26 cellular contexts compared by ENCODE assay signal in genomic region chr6:42335896-42336295, GRCh38.
DNase-seq lines count a peak whose midpoint lies in the region; ATAC-seq and TF ChIP-seq lines count a peak whose summit lies in the region.
"Had no signal": no experiment of that assay in that cellular context is flagged by ENCODE, and none has a peak within 500 bp of the region (broad histone marks: within the 10 kb centered on the region; RNA-seq: fewer than 3 reads in every experiment).

No MANE protein-coding gene starts in this region.

- H4K91ac ChIP-seq in IMR-90 (ENCODE audit: insufficient read depth, low read depth, low read length), result no peak overlapping the region; the same call in 1 of the 2 replicates

- in situ Hi-C loops in IMR-90 (cut with MboI; ENCODE audit: low sequenced_read_pairs), result no loop called here

- BruUV-seq in IMR-90 (replicated peaks; lab: Mats Ljungman, UMichigan), result no TSS peak

- peak overlapping the region; percentile 72 for H3K27ac Mint-ChIP-seq in activated CD4-positive, alpha-beta T cell treated with anti-CD3 and anti-CD28 coated beads, Interleukin-2, amount 10 ng/mL, durations not matched to agents 24 days and 14 days
- H3K27ac Mint-ChIP-seq in stimulated activated effector memory CD8-positive, alpha-beta T cell treated with anti-CD3 and anti-CD28 coated beads, Interleukin-12 subunit alpha, Interleukin-12 subunit beta, amount 100 ng/mL, for 72 hours, result peak overlapping the region; percentile 41

- POLR2A ChIA-PET in IMR-90 (lab: Charles Lee; ENCODE audit: unreplicated experiment), result interaction anchor here (0.6 kb wide), 1 partner anchor 397 kb away, joined by 4 read pairs; no protein-coding TSS in a partner anchor

- no peak overlapping the region; the same call in 1 of the 2 replicates for H2BK20ac ChIP-seq in IMR-90 (ENCODE audit: low read depth, low read length)

- peak overlapping the region; percentile 37; the same call in 2 of the 3 replicates for H2BK15ac ChIP-seq in IMR-90 (ENCODE audit: low read depth, low read length)

- CTCF ChIA-PET in IMR-90 (lab: Yijun Ruan, JAX), result no interaction called here

- no peak for TF ChIP-seq CTCF in IMR-90 (conservative IDR thresholded peaks at IDR 0.05; ENCODE audit: low read depth, low read length)

- peaks cover 42% of the 10 kb centered on the region for H3K9me1 ChIP-seq in IMR-90 (ENCODE audit: insufficient read depth, low read length)

- no peak overlapping the region for H3K4me3 Mint-ChIP-seq in activated CD4-positive, alpha-beta T cell treated with anti-CD3 and anti-CD28 coated beads, Interleukin-2, amount 10 ng/mL, durations not matched to agents 24 days and 14 days
- no peak overlapping the region for H3K4me3 Mint-ChIP-seq in stimulated activated effector memory CD8-positive, alpha-beta T cell treated with anti-CD3 and anti-CD28 coated beads, Interleukin-12 subunit alpha, Interleukin-12 subunit beta, amount 100 ng/mL, for 72 hours

- no peak overlapping the region for H4K5ac ChIP-seq in IMR-90 (ENCODE audit: low read depth, low read length)

- H3K18ac ChIP-seq in IMR-90 (ENCODE audit: low read depth, low read length), result no peak overlapping the region

- no peak overlapping the region for H2AK9ac ChIP-seq in IMR-90 (replicated peaks; ENCODE audit: low read depth, low read length, poor library complexity)

- H3K9me3 Mint-ChIP-seq in activated CD4-positive, alpha-beta T cell treated with anti-CD3 and anti-CD28 coated beads, Interleukin-2, amount 10 ng/mL, durations not matched to agents 24 days and 14 days, result no peaks in the 10 kb centered on the region
- no peaks in the 10 kb centered on the region for H3K9me3 Mint-ChIP-seq in stimulated activated effector memory CD8-positive, alpha-beta T cell treated with anti-CD3 and anti-CD28 coated beads, Interleukin-12 subunit alpha, Interleukin-12 subunit beta, amount 100 ng/mL, for 72 hours

- no peak for DNase-seq in activated CD4-positive, alpha-beta T cell treated with anti-CD3 and anti-CD28 coated beads, Interleukin-2, amount 10 ng/mL, durations not matched to agents 24 days and 14 days
- no peak for DNase-seq in activated CD4-positive, alpha-beta T cell treated with anti-CD3 and anti-CD28 coated beads for 1 hour
- peak; percentile 20 for DNase-seq in IMR-90
- DNase-seq in fibroblast of gingiva (ENCODE audit: low read depth), result peak; percentile 58
- DNase-seq in stimulated activated effector memory CD8-positive, alpha-beta T cell treated with anti-CD3 and anti-CD28 coated beads, Interleukin-12 subunit alpha, Interleukin-12 subunit beta, amount 100 ng/mL, for 72 hours (ENCODE audit: low spot score in 2 of 2), result no peak
- DNase-seq: 8988T, DMS53, EL, GF-D8, GM23248, KG1, NCI-H1092 treated with DMSO at 0.1 percent for 48 hours, NCI-H1436 treated with DMSO at 0.1 percent for 48 hours, NCI-H2029, NCI-H2227 treated with DMSO at 0.1 percent for 48 hours, NCI-H510A, NCI-H748 treated with DMSO at 0.1 percent for 48 hours, PC-9, RPMI8226, SIG-M5, SK-N-SH had no signal

- no peak for TF ChIP-seq POLR2A in IMR-90 (IDR thresholded peaks at IDR 0.05; ENCODE audit: low read depth, low read length)

- no peak overlapping the region for H2AFZ ChIP-seq in IMR-90 (replicated peaks; ENCODE audit: low read length, poor library complexity)
- H2AFZ ChIP-seq: GM23248, PC-9 had no signal

- ATAC-seq in IMR-90 (ENCODE audit: low read depth), result no peak
- no peak for ATAC-seq in stimulated activated effector memory CD8-positive, alpha-beta T cell treated with anti-CD3 and anti-CD28 coated beads, Interleukin-12 subunit alpha, Interleukin-12 subunit beta, amount 100 ng/mL, for 72 hours
- ATAC-seq in GM21390 (IDR thresholded peaks at IDR 0.05; ENCODE audit: unreplicated experiment), result no peak
- no peak for ATAC-seq in GM21515 (IDR thresholded peaks at IDR 0.05; ENCODE audit: unreplicated experiment)
- no peak for ATAC-seq in GM18861 (IDR thresholded peaks at IDR 0.05; ENCODE audit: unreplicated experiment)

- H3K9ac ChIP-seq in IMR-90 (ENCODE audit: low read depth, low read length), result no peak overlapping the region
- H3K9ac ChIP-seq: GM23248, SK-N-SH had no signal

- dilution Hi-C loops in IMR-90 (cut with HindIII; ENCODE audit: low sequenced_read_pairs, unreplicated experiment), result no loop called here

- 100% methylated on average over 1 to 4 of the region's 5 CpGs for WGBS in IMR-90 (ENCODE audit: extremely low coverage in 2 of 2, insufficient read length in 1 of 2), 2 experiments

- H3K4ac ChIP-seq in IMR-90 (ENCODE audit: low read depth, low read length), result peak overlapping the region; percentile 10; the same call in 1 of the 2 replicates

- H3K27me3 ChIP-seq in IMR-90 (ENCODE audit: control insufficient read depth, insufficient read depth, low read length), result no peaks in the 10 kb centered on the region

- H3K9me3 ChIP-seq in IMR-90 (ENCODE audit: control insufficient read depth, insufficient read depth, low read length), result no peaks in the 10 kb centered on the region
- H3K9me3 ChIP-seq: HAP-1, SK-N-SH had no signal

- H3K4me2 ChIP-seq in IMR-90 (ENCODE audit: low read depth, low read length), result no peak overlapping the region
- H3K4me2 ChIP-seq: PC-9, SK-N-SH had no signal

- peaks cover 29% of the 10 kb centered on the region for H3K36me3 Mint-ChIP-seq in activated CD4-positive, alpha-beta T cell treated with anti-CD3 and anti-CD28 coated beads, Interleukin-2, amount 10 ng/mL, durations not matched to agents 24 days and 14 days (ENCODE audit: low read depth)
- peaks cover 42% of the 10 kb centered on the region for H3K36me3 Mint-ChIP-seq in stimulated activated effector memory CD8-positive, alpha-beta T cell treated with anti-CD3 and anti-CD28 coated beads, Interleukin-12 subunit alpha, Interleukin-12 subunit beta, amount 100 ng/mL, for 72 hours

- H4K8ac ChIP-seq in IMR-90 (ENCODE audit: low read depth in 2 of 2, low read length in 2 of 2), result no peak overlapping the region

- H2BK120ac ChIP-seq in IMR-90 (ENCODE audit: low read depth, low read length), result no peak overlapping the region

- H4K20me1 ChIP-seq in IMR-90 (ENCODE audit: insufficient read depth, low read length), result peaks cover 7% of the 10 kb centered on the region

- no peak for TF ChIP-seq RAD21 in IMR-90 (IDR thresholded peaks at IDR 0.05; ENCODE audit: low read length)

- H3K79me1 ChIP-seq in IMR-90 (ENCODE audit: low read depth in 1 of 2, low read length in 2 of 2), result peaks cover 57 to 92% of the 10 kb centered on the region in 2 experiments

- H3K36me3 ChIP-seq in IMR-90 (ENCODE audit: control insufficient read depth, insufficient read depth, low read length), result no peaks in the 10 kb centered on the region
- H3K36me3 ChIP-seq: HAP-1 had no signal

- H3K4me1 ChIP-seq in IMR-90 (ENCODE audit: control insufficient read depth, insufficient read depth, low read length), result peaks cover 17% of the 10 kb centered on the region
- H3K4me1 ChIP-seq: HAP-1 had no signal

- peak overlapping the region; percentile 47 for H3K23ac ChIP-seq in IMR-90 (ENCODE audit: low read depth, low read length)

- no peaks in the 10 kb centered on the region for H3K27me3 Mint-ChIP-seq in activated CD4-positive, alpha-beta T cell treated with anti-CD3 and anti-CD28 coated beads, Interleukin-2, amount 10 ng/mL, durations not matched to agents 24 days and 14 days

- H3K4me1 Mint-ChIP-seq in activated CD4-positive, alpha-beta T cell treated with anti-CD3 and anti-CD28 coated beads, Interleukin-2, amount 10 ng/mL, durations not matched to agents 24 days and 14 days, result peaks cover 66% of the 10 kb centered on the region
- H3K4me1 Mint-ChIP-seq in stimulated activated effector memory CD8-positive, alpha-beta T cell treated with anti-CD3 and anti-CD28 coated beads, Interleukin-12 subunit alpha, Interleukin-12 subunit beta, amount 100 ng/mL, for 72 hours, result peaks cover 78% of the 10 kb centered on the region

- no peak overlapping the region; the same call in 1 of the 2 replicates for H3K14ac ChIP-seq in IMR-90 (replicated peaks; ENCODE audit: low read depth, low read length)

- H2BK5ac ChIP-seq in IMR-90 (ENCODE audit: low read depth, low read length, poor library complexity, severe bottlenecking), result no peak overlapping the region

- H3K4me3 ChIP-seq in IMR-90 (ENCODE audit: insufficient read depth, low read depth, low read length), result no peak overlapping the region
- H3K4me3 ChIP-seq: GM23248, HAP-1, PC-9 had no signal

- H3K27ac ChIP-seq in IMR-90 (ENCODE audit: insufficient read depth, low read length), result no peak overlapping the region
- H3K27ac ChIP-seq: C4-2B, GM23248, PC-9 had no signal

- intact Hi-C loops in activated CD4-positive, alpha-beta T cell treated with anti-CD3 and anti-CD28 coated beads, Interleukin-2, amount 10 ng/mL, durations not matched to agents 24 days and 14 days (cut with micrococcal nuclease), result no loop called here
- intact Hi-C loops in IMR-90 (cut with micrococcal nuclease), result loop anchor here (10.0 kb wide), 1 partner anchor 111 kb away; no protein-coding TSS in a partner anchor

- H3K56ac ChIP-seq in IMR-90 (ENCODE audit: extremely low read depth, insufficient read depth, low read length), result no peak overlapping the region

- peak overlapping the region; percentile 59; the same call in 1 of the 2 replicates for H2AK5ac ChIP-seq in IMR-90 (ENCODE audit: low read depth, low read length)

TF ChIP-seq in IMR-90, 13 proteins besides CTCF, POLR2A, EP300 and RAD21 (continues in another document):
- TF ChIP-seq CEBPB (IDR thresholded peaks at IDR 0.05; ENCODE audit: low read depth, low read length) (no peak), MXI1 (IDR thresholded peaks at IDR 0.05; ENCODE audit: borderline replicate concordance, low read depth, low read length) (no peak), RFX5 (IDR thresholded peaks at IDR 0.05; ENCODE audit: low read depth, low read length) (no peak), ELK1 (IDR thresholded peaks at IDR 0.05; ENCODE audit: borderline replicate concordance, low read depth, low read length) (no peak), USF2 (IDR thresholded peaks at IDR 0.05; ENCODE audit: low read depth, low read length) (no peak), BHLHE40 (IDR thresholded peaks at IDR 0.05; ENCODE audit: low read depth, low read length) (no peak), SMC3 (IDR thresholded peaks at IDR 0.05; ENCODE audit: low read depth, low read length) (no peak)

Comparison
In these comparisons a context has a peak if more than half of its experiments do, and no peak if none do; other contexts are left out.
1. DNase-seq: peak in IMR-90 (single experiment) and fibroblast of gingiva (single experiment); none in activated CD4-positive, alpha-beta T cell treated with anti-CD3 and anti-CD28 coated beads, Interleukin-2, amount 10 ng/mL, durations not matched to agents 24 days and 14 days (single experiment), activated CD4-positive, alpha-beta T cell treated with anti-CD3 and anti-CD28 coated beads for 1 hour (single experiment) and stimulated activated effector memory CD8-positive, alpha-beta T cell treated with anti-CD3 and anti-CD28 coated beads, Interleukin-12 subunit alpha, Interleukin-12 subunit beta, amount 100 ng/mL, for 72 hours (0 of 2).